Comparison of ENCODE assay signal across 23 cellular contexts in the genomic region with DNA sequence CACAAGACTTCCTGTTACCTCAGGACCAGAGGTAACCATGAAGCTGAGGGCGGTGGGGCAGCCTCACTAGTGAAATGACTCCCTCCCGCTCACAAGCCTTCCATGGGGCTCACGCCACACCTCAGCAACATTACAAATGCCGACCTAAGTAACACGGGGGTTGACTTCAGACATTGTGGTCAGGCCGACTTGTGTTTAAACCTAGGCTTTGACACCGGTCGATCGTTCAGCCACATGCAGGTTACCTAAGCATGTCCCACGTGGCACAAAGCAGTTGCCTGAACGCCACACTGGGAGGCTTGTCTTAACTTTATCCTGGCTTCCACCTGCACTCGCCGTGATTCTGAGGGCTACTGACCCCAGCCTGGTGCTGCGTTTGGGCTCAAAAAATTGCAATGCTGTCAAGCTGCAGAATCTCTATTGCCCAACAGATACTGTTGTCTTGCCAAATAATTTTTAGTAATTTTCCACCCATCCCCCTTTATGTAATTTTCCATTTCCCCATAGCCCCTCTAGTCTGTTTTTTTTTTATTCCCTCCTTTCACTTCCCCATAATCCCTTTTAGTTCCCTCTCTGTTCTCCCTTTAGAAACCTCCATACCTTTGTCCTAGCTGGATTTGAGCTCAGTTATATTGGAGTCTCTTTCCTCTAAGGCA.
A peak's percentile ranks its signal among the peaks of the same experiment; 100 is the strongest.
DNase-seq lines count a peak whose midpoint lies in the region; ATAC-seq and TF ChIP-seq lines count a peak whose summit lies in the region.
"Had no signal": no experiment of that assay in that cellular context is flagged by ENCODE, and none has a peak within 500 bp of the region (broad histone marks: within the 10 kb centered on the region; RNA-seq: fewer than 3 reads in every experiment).

No MANE protein-coding gene starts in this region.

- H3K4me1 ChIP-seq in neural progenitor cell, result peaks cover 41% of the 10 kb centered on the region
- H3K4me1 ChIP-seq: ascending aorta, upper lobe of left lung had no signal

- no peak overlapping the region for H3K27ac Mint-ChIP-seq in activated CD4-positive, alpha-beta T cell treated with anti-CD3 and anti-CD28 coated beads for 36 hours
- H3K27ac Mint-ChIP-seq in activated CD4-positive, alpha-beta T cell treated with anti-CD3 and anti-CD28 coated beads, Interleukin-2, amount 10 ng/mL, durations not matched to agents 24 days and 14 days, result no peak overlapping the region
- no peak overlapping the region for H3K27ac Mint-ChIP-seq in neural progenitor cell
- H3K27ac Mint-ChIP-seq: activated naive CD4-positive, alpha-beta T cell treated with anti-CD3 and anti-CD28 coated beads, Interleukin-2, amount 50 U/mL, for 72 hours; activated T-cell treated with anti-CD3 and anti-CD28 coated beads, Interleukin-2, amount 50 U/mL, for 24 hours; progenitor cell of endocrine pancreas had no signal

- intact Hi-C loops in activated CD4-positive, alpha-beta T cell treated with anti-CD3 and anti-CD28 coated beads for 36 hours (cut with DNase I, micrococcal nuclease), result no loop called here
- intact Hi-C loops in activated CD4-positive, alpha-beta T cell treated with anti-CD3 and anti-CD28 coated beads, Interleukin-2, amount 10 ng/mL, durations not matched to agents 24 days and 14 days (cut with micrococcal nuclease), result no loop called here

- H4K20me1 ChIP-seq in neural progenitor cell (ENCODE audit: low read depth), result no peaks in the 10 kb centered on the region

- no peak for ATAC-seq in activated CD4-positive, alpha-beta T cell treated with anti-CD3 and anti-CD28 coated beads for 36 hours
- ATAC-seq in GM19351 (IDR thresholded peaks at IDR 0.05; ENCODE audit: unreplicated experiment), result no peak
- ATAC-seq: sciatic nerve had no signal

- H3K36me3 Mint-ChIP-seq in activated CD4-positive, alpha-beta T cell treated with anti-CD3 and anti-CD28 coated beads for 36 hours (ENCODE audit: low read depth), result no peaks in the 10 kb centered on the region
- H3K36me3 Mint-ChIP-seq in activated CD4-positive, alpha-beta T cell treated with anti-CD3 and anti-CD28 coated beads, Interleukin-2, amount 10 ng/mL, durations not matched to agents 24 days and 14 days (ENCODE audit: low read depth), result no peaks in the 10 kb centered on the region
- no peaks in the 10 kb centered on the region for H3K36me3 Mint-ChIP-seq in neural progenitor cell
- H3K36me3 Mint-ChIP-seq: activated naive CD4-positive, alpha-beta T cell treated with anti-CD3 and anti-CD28 coated beads, Interleukin-2, amount 50 U/mL, for 72 hours had no signal

- H3K79me2 ChIP-seq in neural progenitor cell (ENCODE audit: low read depth), result peaks cover 29% of the 10 kb centered on the region

- H3K4me3 ChIP-seq in HL-60 (replicated peaks; ENCODE audit: insufficient read depth, low read length) (no peak overlapping the region), neural progenitor cell (no peak overlapping the region)
- H3K4me3 ChIP-seq: ascending aorta, lung, MG63, upper lobe of left lung had no signal

- H3K9me3 ChIP-seq in neural progenitor cell (ENCODE audit: low read depth), result no peaks in the 10 kb centered on the region
- H3K9me3 ChIP-seq: ascending aorta, MG63, upper lobe of left lung had no signal

- no peak overlapping the region for H3K4me2 ChIP-seq in neural progenitor cell

- no peaks in the 10 kb centered on the region for H3K27me3 ChIP-seq in HL-60 (ENCODE audit: insufficient read depth, poor library complexity, severe bottlenecking)
- H3K27me3 ChIP-seq in neural progenitor cell, result no peaks in the 10 kb centered on the region
- H3K27me3 ChIP-seq: ascending aorta, MG63, upper lobe of left lung had no signal

- H3K9me3 Mint-ChIP-seq in activated CD4-positive, alpha-beta T cell treated with anti-CD3 and anti-CD28 coated beads for 36 hours (ENCODE audit: low read depth), result no peaks in the 10 kb centered on the region
- no peaks in the 10 kb centered on the region for H3K9me3 Mint-ChIP-seq in activated CD4-positive, alpha-beta T cell treated with anti-CD3 and anti-CD28 coated beads, Interleukin-2, amount 10 ng/mL, durations not matched to agents 24 days and 14 days
- H3K9me3 Mint-ChIP-seq in neural progenitor cell, result no peaks in the 10 kb centered on the region
- H3K9me3 Mint-ChIP-seq: activated naive CD4-positive, alpha-beta T cell treated with anti-CD3 and anti-CD28 coated beads, Interleukin-2, amount 50 U/mL, for 72 hours; activated T-cell treated with anti-CD3 and anti-CD28 coated beads, Interleukin-2, amount 50 U/mL, for 24 hours; neural crest cell had no signal

- peak; percentile 24 for DNase-seq in activated CD4-positive, alpha-beta T cell treated with anti-CD3 and anti-CD28 coated beads for 36 hours
- no peak for DNase-seq in activated CD4-positive, alpha-beta T cell treated with anti-CD3 and anti-CD28 coated beads, Interleukin-2, amount 10 ng/mL, durations not matched to agents 24 days and 14 days
- peak; percentile 33 to 78 for DNase-seq in HL-60 (ENCODE audit: low read depth in 1 of 2, low spot score in 1 of 2)
- peak; percentile 16 for DNase-seq in SIG-M5 (lab: John Stamatoyannopoulos, UW)
- no peak for DNase-seq in neural progenitor cell (ENCODE audit: low spot score)
- no peak for DNase-seq in NCI-H187 treated with DMSO at 0.1 percent for 48 hours (lab: John Stamatoyannopoulos, UW)
- no peak for DNase-seq in NCI-H1092 (lab: John Stamatoyannopoulos, UW)
- DNase-seq: activated T-cell treated with anti-CD3 and anti-CD28 coated beads, Interleukin-2, amount 50 U/mL, for 24 hours; central memory CD4-positive, alpha-beta T cell; kidney; MG63; NCI-H1694; NCI-H2171; NCI-H524 treated with DMSO at 0.1 percent for 48 hours; T-helper 9 cell had no signal

- H3F3A ChIP-seq in neural progenitor cell (ENCODE audit: low read depth), result peaks cover 34% of the 10 kb centered on the region

- no peak overlapping the region for H3K9ac ChIP-seq in neural progenitor cell

- H3K36me3 ChIP-seq in neural progenitor cell, result no peaks in the 10 kb centered on the region
- H3K36me3 ChIP-seq: ascending aorta, MG63, upper lobe of left lung had no signal

- no peak for TF ChIP-seq CTCF in HL-60 (IDR thresholded peaks at IDR 0.05; ENCODE audit: insufficient read depth, low read length)
- TF ChIP-seq CTCF in neural progenitor cell (IDR thresholded peaks at IDR 0.05), result no peak

- POLR2A ChIA-PET in activated CD4-positive, alpha-beta T cell treated with anti-CD3 and anti-CD28 coated beads for 36 hours (lab: Charles Lee), result no interaction called here

- peaks cover 5% of the 10 kb centered on the region for H3K27me3 Mint-ChIP-seq in activated CD4-positive, alpha-beta T cell treated with anti-CD3 and anti-CD28 coated beads for 36 hours
- peaks cover 8% of the 10 kb centered on the region for H3K27me3 Mint-ChIP-seq in activated CD4-positive, alpha-beta T cell treated with anti-CD3 and anti-CD28 coated beads, Interleukin-2, amount 10 ng/mL, durations not matched to agents 24 days and 14 days
- no peaks in the 10 kb centered on the region for H3K27me3 Mint-ChIP-seq in neural progenitor cell (ENCODE audit: insufficient read depth, low read depth)

- peaks cover 5% of the 10 kb centered on the region for H3K4me1 Mint-ChIP-seq in activated CD4-positive, alpha-beta T cell treated with anti-CD3 and anti-CD28 coated beads for 36 hours
- no peaks in the 10 kb centered on the region for H3K4me1 Mint-ChIP-seq in activated CD4-positive, alpha-beta T cell treated with anti-CD3 and anti-CD28 coated beads, Interleukin-2, amount 10 ng/mL, durations not matched to agents 24 days and 14 days
- H3K4me1 Mint-ChIP-seq in neural progenitor cell, result peaks cover 43% of the 10 kb centered on the region

- no peak overlapping the region for H2AFZ ChIP-seq in neural progenitor cell (replicated peaks)

- CTCF ChIA-PET in activated CD4-positive, alpha-beta T cell treated with anti-CD3 and anti-CD28 coated beads for 36 hours (lab: Charles Lee), result no interaction called here

- H3K4me3 Mint-ChIP-seq in activated CD4-positive, alpha-beta T cell treated with anti-CD3 and anti-CD28 coated beads for 36 hours, result no peak overlapping the region
- no peak overlapping the region for H3K4me3 Mint-ChIP-seq in activated CD4-positive, alpha-beta T cell treated with anti-CD3 and anti-CD28 coated beads, Interleukin-2, amount 10 ng/mL, durations not matched to agents 24 days and 14 days
- H3K4me3 Mint-ChIP-seq in neural progenitor cell, result no peak overlapping the region
- H3K4me3 Mint-ChIP-seq: activated T-cell treated with anti-CD3 and anti-CD28 coated beads, Interleukin-2, amount 50 U/mL, for 24 hours; neural crest cell had no signal

- peak overlapping the region; percentile 54 for H3K27ac ChIP-seq in HL-60 (replicated peaks)
- H3K27ac ChIP-seq in neural progenitor cell, result peak overlapping the region; percentile 6
- H3K27ac ChIP-seq: ascending aorta had no signal

Comparison
In these comparisons a context has a peak if more than half of its experiments do, and no peak if none do; other contexts are left out.
1. DNase-seq: peak in activated CD4-positive, alpha-beta T cell treated with anti-CD3 and anti-CD28 coated beads for 36 hours (single experiment), HL-60 (2 of 2) and SIG-M5 (single experiment); none in activated CD4-positive, alpha-beta T cell treated with anti-CD3 and anti-CD28 coated beads, Interleukin-2, amount 10 ng/mL, durations not matched to agents 24 days and 14 days (single experiment), neural progenitor cell (single experiment), NCI-H187 treated with DMSO at 0.1 percent for 48 hours (single experiment) and NCI-H1092 (single experiment).